Comparison of ENCODE assay signal across 22 cellular contexts in genomic region chr7:45649560-45650346, GRCh38.
DNase-seq lines count a peak whose midpoint lies in the region; TF ChIP-seq lines count a peak whose summit lies in the region.
"Had no signal": no experiment of that assay in that cellular context is flagged by ENCODE, and none has a peak within 500 bp of the region (broad histone marks: within the 10 kb centered on the region; RNA-seq: fewer than 3 reads in every experiment).

No MANE protein-coding gene starts in this region.

- H3K4me3 Mint-ChIP-seq in Caco-2 (ENCODE audit: unreplicated experiment) (no peak overlapping the region), endothelial cell (ENCODE audit: unreplicated experiment) (peak overlapping the region; percentile 7)
- H3K4me3 Mint-ChIP-seq: CD4-positive, alpha-beta T cell; H9 had no signal

- TF ChIP-seq CTCF in Caco-2 (IDR thresholded peaks at IDR 0.05; ENCODE audit: insufficient read depth in 1 of 2, low read depth in 1 of 2, low read length in 1 of 2, severe bottlenecking in 1 of 2, unreplicated experiment in 1 of 2) (no peak), HEK293 (tag by site-specific recombination; IDR thresholded peaks at IDR 0.05) (no peak), endothelial cell (IDR thresholded peaks at IDR 0.05; ENCODE audit: unreplicated experiment) (no peak), thyroid gland (IDR thresholded peaks at IDR 0.05) (no peak)

- H3K4me3 ChIP-seq in Caco-2 (ENCODE audit: low read depth, low read length): no peak overlapping the region
- H3K4me3 ChIP-seq in HEK293 (ENCODE audit: low read depth, low read length): no peak overlapping the region
- H3K4me3 ChIP-seq in thyroid gland (replicated peaks in 1 of 3): no peak overlapping the region
- H3K4me3 ChIP-seq: BLaER1, GM23248, SK-N-MC had no signal

- WGBS in thyroid gland, 2 donors: 93 to 94% methylated on average over 11 of the region's 11 CpGs

- H3K4me1 Mint-ChIP-seq in Caco-2 (ENCODE audit: low read depth, unreplicated experiment): peaks cover 19% of the 10 kb centered on the region
- H3K4me1 Mint-ChIP-seq in endothelial cell (ENCODE audit: unreplicated experiment): peaks cover 27% of the 10 kb centered on the region

- TF ChIP-seq POLR2A in thyroid gland (IDR thresholded peaks at IDR 0.05): no peak

- H3K27me3 ChIP-seq in Caco-2 (replicated peaks; ENCODE audit: control insufficient read depth, insufficient read depth, low read length) (no peaks in the 10 kb centered on the region), thyroid gland (no peaks in the 10 kb centered on the region)
- H3K27me3 ChIP-seq: BLaER1 had no signal

- no peaks in the 10 kb centered on the region for H3K36me3 Mint-ChIP-seq in Caco-2 (ENCODE audit: insufficient read depth, unreplicated experiment)
- H3K36me3 Mint-ChIP-seq in endothelial cell (ENCODE audit: low read depth, unreplicated experiment): peaks cover 28% of the 10 kb centered on the region

- BruUV-seq in Caco-2 (replicated peaks; lab: Mats Ljungman, UMichigan): no TSS peak

- H3K36me3 ChIP-seq in Caco-2 (ENCODE audit: control insufficient read depth, insufficient read depth, low read length) (no peaks in the 10 kb centered on the region), HEK293 (ENCODE audit: control insufficient read depth in 2 of 2, insufficient read depth in 1 of 2, low read length in 2 of 2) (peaks cover 0 to 4% of the 10 kb centered on the region in 2 experiments; a peak in 1 of 3 replicates), thyroid gland (no peaks in the 10 kb centered on the region)
- H3K36me3 ChIP-seq: BLaER1 had no signal

- POLR2A ChIA-PET in Caco-2 (lab: Charles Lee): no interaction called here
- POLR2A ChIA-PET in HEK293 (lab: Yijun Ruan, JAX): no interaction called here

- H3K9me3 ChIP-seq in Caco-2 (no peaks in the 10 kb centered on the region), HEK293 (ENCODE audit: control insufficient read depth, insufficient read depth, low read depth, low read length) (no peaks in the 10 kb centered on the region), thyroid gland (no peaks in the 10 kb centered on the region)
- H3K9me3 ChIP-seq: BLaER1 had no signal

- CTCF ChIA-PET in Caco-2 (lab: Charles Lee): interaction anchor here (1.0 kb wide), 2 partner anchors 12 to 14 kb away, joined by 3 to 4 read pairs; no protein-coding TSS in a partner anchor
- CTCF ChIA-PET in HEK293 (lab: Yijun Ruan, JAX): interaction anchor here (1.7 kb wide), 1 partner anchor 13 kb away, joined by 6 read pairs; no protein-coding TSS in a partner anchor

- peak overlapping the region; percentile 56 for H3K27ac Mint-ChIP-seq in Caco-2 (ENCODE audit: unreplicated experiment)
- peak overlapping the region; percentile 58 for H3K27ac Mint-ChIP-seq in endothelial cell (ENCODE audit: unreplicated experiment)
- H3K27ac Mint-ChIP-seq: CD4-positive, alpha-beta T cell had no signal

- H3K4me1 ChIP-seq in Caco-2 (peaks cover 14% of the 10 kb centered on the region; the same call in 1 of the 2 replicates), HEK293 (ENCODE audit: control insufficient read depth, insufficient read depth, low read length) (no peaks in the 10 kb centered on the region), thyroid gland (peaks cover 3% of the 10 kb centered on the region in 2 donors)

- DNase-seq in Caco-2: no peak
- no peak for DNase-seq in endothelial cell (ENCODE audit: low spot score)
- peak; percentile 74 for DNase-seq in posterior vena cava (ENCODE audit: low spot score)
- DNase-seq in thyroid gland: no peak
- no peak for DNase-seq in SKM-1 treated with dmso at 0.1 percent for 144 hours (lab: John Stamatoyannopoulos, UW; ENCODE audit: unreplicated experiment)
- DNase-seq in NCI-H2029 treated with DMSO at 0.1 percent for 48 hours (lab: John Stamatoyannopoulos, UW): no peak
- DNase-seq: ACHN; CD4-positive, alpha-beta T cell; DMS153; GM23248; H9; KBM-7; NCI-H1092 treated with DMSO at 0.1 percent for 48 hours; NCI-H146; NCI-H2081 treated with DMSO at 0.1 percent for 48 hours; NCI-H2171 treated with DMSO at 0.1 percent for 48 hours; NCI-H526; OCI-M1; SHP77 treated with DMSO at 0.1 percent for 48 hours had no signal

- intact Hi-C loops in Caco-2 (cut with micrococcal nuclease; ENCODE audit: unreplicated experiment) (no loop called here), posterior vena cava (cut with DNase I) (no loop called here), thyroid gland (cut with DNase I) (no loop called here)

- H3K27ac ChIP-seq in HEK293 (ENCODE audit: extremely low read depth, low read depth, low read length) (no peak overlapping the region), thyroid gland (no peak overlapping the region)
- H3K27ac ChIP-seq: GM23248, SK-N-MC had no signal

- H3K27me3 Mint-ChIP-seq in Caco-2 (ENCODE audit: insufficient read depth, unreplicated experiment) (no peaks in the 10 kb centered on the region), endothelial cell (ENCODE audit: unreplicated experiment) (peaks cover 3% of the 10 kb centered on the region)
- H3K27me3 Mint-ChIP-seq: CD4-positive, alpha-beta T cell had no signal

- H3K9me3 Mint-ChIP-seq in Caco-2 (ENCODE audit: unreplicated experiment): no peaks in the 10 kb centered on the region
- H3K9me3 Mint-ChIP-seq in endothelial cell (ENCODE audit: unreplicated experiment): no peaks in the 10 kb centered on the region
- H3K9me3 Mint-ChIP-seq: CD4-positive, alpha-beta T cell; H9 had no signal

TF ChIP-seq in HEK293, 187 proteins besides CTCF, POLR2A, EP300 and RAD21:
- TF ChIP-seq ZNF280C (tag by site-specific recombination; IDR thresholded peaks at IDR 0.05) (no peak), ATF2 (tag by site-specific recombination; IDR thresholded peaks at IDR 0.05; ENCODE audit: low read depth) (peak; percentile 68), ZNF629 (tag by site-specific recombination; IDR thresholded peaks at IDR 0.05) (0 out of 2 replicates have a peak, but pooled peaks have one; percentile 15)
TF ChIP-seq in HEK293: peak in this region for 2.
